Comparison of ENCODE assay signal across 8 cellular contexts in genomic region chr1:100622037-100622436, GRCh38.
DNase-seq lines count a peak whose midpoint lies in the region; ATAC-seq, FAIRE-seq and TF ChIP-seq lines count a peak whose summit lies in the region.

No MANE protein-coding gene starts in this region.

- H3K27ac ChIP-seq in left lung = no peak overlapping the region

- no peaks in the 10 kb centered on the region; the same call in 1 of the 2 replicates for H3K36me3 Mint-ChIP-seq in HFFc6 (ENCODE audit: low read depth)
- H3K36me3 Mint-ChIP-seq in brain = no peaks in the 10 kb centered on the region

- H3K27me3 Mint-ChIP-seq in HFFc6 (ENCODE audit: insufficient read depth) (no peaks in the 10 kb centered on the region; the same call in 1 of the 2 replicates), brain (peaks cover 8% of the 10 kb centered on the region)

- no peaks in the 10 kb centered on the region for H3K9me3 Mint-ChIP-seq in HFFc6
- H3K9me3 Mint-ChIP-seq in brain = peaks cover 0 to under 1% (median 0%) of the 10 kb centered on the region in 5 experiments

- TF ChIP-seq POLR2A in GM12892 (IDR thresholded peaks at IDR 0.05; ENCODE audit: low read depth, low read length) = no peak

- no peaks in the 10 kb centered on the region for H3K27me3 ChIP-seq in left lung

- no peak overlapping the region for H3K4me3 ChIP-seq in left lung

- no peak for FAIRE-seq in GM12892 (lab: Jason Lieb, UNC)

- DNase-seq in ACHN = peak; percentile 94
- peak; percentile 95 for DNase-seq in HFFc6
- DNase-seq in left lung = no peak
- no peak for DNase-seq in NCI-H1694 treated with DMSO at 0.1 percent for 48 hours (lab: John Stamatoyannopoulos, UW)
- no peak for DNase-seq in GM12892 (ENCODE audit: insufficient read length)
- no peak for DNase-seq in occipital lobe (lab: John Stamatoyannopoulos, UW)

- H3K27ac Mint-ChIP-seq in HFFc6 (peak overlapping the region; percentile 80), brain (peak overlapping the region in 3 of 5 experiments; percentile 6 to 79 (median 21))

- in situ Hi-C loops in ACHN (cut with HindIII; ENCODE audit: low pct_ligation_motif_present, low pct_unique_long_range_greater_than_20kb, low sequenced_read_pairs) = loop anchor here (25.0 kb wide), 1 partner anchor 240 kb away; no protein-coding TSS in a partner anchor

- intact Hi-C loops in left lung (cut with DNase I) = no loop called here

- no peak for TF ChIP-seq CTCF in HFFc6 (IDR thresholded peaks at IDR 0.05)
- no peak for TF ChIP-seq CTCF in brain (conservative IDR thresholded peaks at IDR 0.05)
- no peak for TF ChIP-seq CTCF in left lung (IDR thresholded peaks at IDR 0.05)

- H3K36me3 ChIP-seq in left lung = no peaks in the 10 kb centered on the region

- no peaks in the 10 kb centered on the region for H3K9me3 ChIP-seq in left lung

- H3K4me1 Mint-ChIP-seq in HFFc6 (ENCODE audit: low read depth) (peaks cover 52% of the 10 kb centered on the region), brain (peaks cover 15% of the 10 kb centered on the region)

- H3K4me3 Mint-ChIP-seq in HFFc6 = peak overlapping the region; percentile 25
- H3K4me3 Mint-ChIP-seq in brain = no peak overlapping the region

- peaks cover 0 to 6% of the 10 kb centered on the region in 2 donors for H3K4me1 ChIP-seq in left lung

- ATAC-seq in left lung = peak; percentile 71
- ATAC-seq in GM18907 (IDR thresholded peaks at IDR 0.05; ENCODE audit: unreplicated experiment) = no peak

Comparison
In these comparisons a context has a peak if more than half of its experiments do, and no peak if none do; other contexts are left out.
1. DNase-seq: peak in ACHN (single experiment) and HFFc6 (single experiment); none in left lung (0 of 2), NCI-H1694 treated with DMSO at 0.1 percent for 48 hours (single experiment), GM12892 (single experiment) and occipital lobe (single experiment).